Comparison of ENCODE assay signal across 1 cellular context in the genomic region with DNA sequence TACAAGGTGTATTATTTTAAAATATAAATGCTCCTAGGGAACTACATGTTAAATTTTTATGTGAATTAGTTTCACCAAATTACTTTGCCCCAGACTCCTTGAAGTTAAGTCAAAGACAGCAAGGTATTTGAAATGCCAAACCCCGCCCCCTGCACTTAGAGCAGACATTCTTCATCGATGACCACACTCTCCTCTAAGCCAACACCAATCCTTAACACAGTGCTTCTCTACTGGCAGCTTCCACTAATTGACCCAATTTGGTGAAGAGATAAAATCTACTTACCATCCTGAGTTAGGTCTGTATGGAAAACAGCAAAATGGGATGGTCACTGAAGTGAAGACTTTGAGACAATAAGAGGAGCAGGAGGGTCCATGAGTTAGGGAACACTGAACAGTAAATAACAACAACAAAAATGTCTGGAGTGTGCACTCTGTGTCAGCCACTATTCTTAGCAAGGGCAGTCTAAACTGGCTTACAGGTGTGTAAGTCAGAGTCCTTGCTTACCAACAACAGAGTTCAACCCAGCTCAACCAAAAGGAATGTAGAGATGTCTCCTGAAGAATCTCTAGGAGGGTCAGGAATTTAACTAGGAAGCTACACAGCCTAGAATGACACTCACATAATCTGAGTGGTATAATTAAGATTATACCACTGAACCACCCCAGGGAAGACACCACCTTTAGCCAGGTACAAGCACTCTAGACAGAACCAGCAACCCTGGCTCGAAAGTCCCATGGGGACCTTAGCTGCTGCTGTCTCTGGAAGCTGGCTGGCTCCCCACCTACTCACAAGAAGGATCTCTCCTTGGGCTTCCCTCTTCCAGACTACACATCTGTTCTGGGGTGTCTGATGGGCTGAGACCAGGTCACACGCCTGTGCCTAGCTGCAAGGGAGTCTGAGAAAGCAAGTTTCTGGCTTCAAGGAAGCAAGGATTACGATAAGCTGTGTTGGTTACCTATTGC.
TF ChIP-seq lines count a peak whose summit lies in the region.

No MANE protein-coding gene starts in this region.

TF ChIP-seq in SK-N-SH, 30 proteins besides CTCF, POLR2A, EP300 and RAD21 (continued from another document):
- TF ChIP-seq GATA2 (CRISPR knock-in tag; IDR thresholded peaks at IDR 0.05) = no peak
- TF ChIP-seq IRF3 (IDR thresholded peaks at IDR 0.05; ENCODE audit: low read depth, low read length) = no peak
- TF ChIP-seq NFIC (IDR thresholded peaks at IDR 0.05; ENCODE audit: borderline replicate concordance) = no peak
- no peak for TF ChIP-seq PBX3 (IDR thresholded peaks at IDR 0.05)
- no peak for TF ChIP-seq YY1 (IDR thresholded peaks at IDR 0.05; ENCODE audit: low read depth)
- TF ChIP-seq JUND (IDR thresholded peaks at IDR 0.05) = no peak
- TF ChIP-seq FOXJ3 (CRISPR knock-in tag; IDR thresholded peaks at IDR 0.05) = no peak
- no peak for TF ChIP-seq NRF1 (IDR thresholded peaks at IDR 0.05; ENCODE audit: low read depth, low read length)
- TF ChIP-seq MAX (IDR thresholded peaks at IDR 0.05; ENCODE audit: low read depth) = no peak
- TF ChIP-seq RXRA (IDR thresholded peaks at IDR 0.05; ENCODE audit: borderline replicate concordance, low read depth) = no peak
- no peak for TF ChIP-seq FOSL2 (IDR thresholded peaks at IDR 0.05; ENCODE audit: borderline replicate concordance, low read depth)
- TF ChIP-seq TCF12 (IDR thresholded peaks at IDR 0.05) = no peak
